ENCODE assay signal across 23 cellular contexts in genomic region chr15:76071816-76072215, GRCh38. TPM values are rescaled to one million over a fixed set of nuclear protein-coding genes. Genes with fewer than 3 reads are reported as not detected.
"Had no signal": no experiment of that assay in that cellular context is flagged by ENCODE, and none has a peak within 500 bp of the region (broad histone marks: within the 10 kb centered on the region; RNA-seq: fewer than 3 reads in every experiment).

No MANE protein-coding gene starts in this region.

- ATAC-seq: K562, Panc1 had no signal

- H3K9me3 Mint-ChIP-seq: IgD-negative memory B cell had no signal

- H3K4me1 Mint-ChIP-seq: IgD-negative memory B cell had no signal

- H3K4me3 Mint-ChIP-seq: IgD-negative memory B cell had no signal

- DNase-seq: Kasumi-1, MM.1S, NCI-H1092 treated with DMSO at 0.1 percent for 48 hours, NCI-H1436, NCI-H187, NCI-H2029, NCI-H2081 treated with DMSO at 0.1 percent for 48 hours, NCI-H2171, NCI-H226, NCI-H446, NCI-H510A, NCI-H524 treated with DMSO at 0.1 percent for 48 hours, NCI-H69, NCI-H774, SHP77, SK-N-SH had no signal

- H3K9me3 ChIP-seq: SK-N-SH had no signal

- H3K4me2 ChIP-seq: KMS-11, SK-N-SH had no signal

- H3K9ac ChIP-seq: KMS-11, SK-N-SH had no signal

- H3K36me3 Mint-ChIP-seq: IgD-negative memory B cell had no signal

- H3K27ac Mint-ChIP-seq: IgD-negative memory B cell had no signal

- H3K9me2 ChIP-seq: SK-N-SH had no signal

- H3K27ac ChIP-seq: HL-60, KMS-11, RWPE1 had no signal

- H3K4me3 ChIP-seq: K562 had no signal

RNA-seq across cellular contexts. Expression of gene TMEM266, which starts 12.0 kb away (rescaled TPM):
- total RNA-seq: K562, M059J had no signal
- polyA plus RNA-seq: K562 had no signal

RNA-seq across cellular contexts. Expression of gene NRG4, which starts 59.6 kb away (rescaled TPM):
- total RNA-seq: M059J had no signal
- polyA plus RNA-seq: IgD-negative memory B cell, SK-N-SH had no signal
